In genomic region chr19:44903602-44904425, GRCh38 we compare ENCODE assay signal across 1 cellular context.
TF ChIP-seq lines count a peak whose summit lies in the region.

No MANE protein-coding gene starts in this region.

TF ChIP-seq in HepG2, 621 proteins besides CTCF, POLR2A, EP300 and RAD21 (continued from another document and continues in another):
- TF ChIP-seq SKIL (CRISPR knock-in tag; IDR thresholded peaks at IDR 0.05; ENCODE audit: borderline replicate concordance) = peak; percentile 84; the same call in 1 of the 2 replicates
- TF ChIP-seq ZNF24 (IDR thresholded peaks at IDR 0.05) = 0 out of 2 replicates have a peak, but pooled peaks have one; percentile 44
- 0 out of 2 replicates have a peak, but pooled peaks have one; percentile 75 for TF ChIP-seq ARID2 (CRISPR knock-in tag; IDR thresholded peaks at IDR 0.05; ENCODE audit: borderline replicate concordance)
- peak in 1 of 2 experiments; percentile 91; a peak in 2 of 4 replicates for TF ChIP-seq KLF16 (CRISPR knock-in tag; IDR thresholded peaks at IDR 0.05)
- TF ChIP-seq MIER2 (CRISPR knock-in tag; IDR thresholded peaks at IDR 0.05) = 0 out of 2 replicates have a peak, but pooled peaks have one; percentile 9
- TF ChIP-seq ZMYM2 (CRISPR knock-in tag; IDR thresholded peaks at IDR 0.05) = peak; percentile 67; the same call in 1 of the 2 replicates
- no peak for TF ChIP-seq GTF2F1 (IDR thresholded peaks at IDR 0.05; ENCODE audit: low read length)
- no peak for TF ChIP-seq KDM4B (CRISPR knock-in tag; IDR thresholded peaks at IDR 0.05)
- TF ChIP-seq ZBTB33 (CRISPR knock-in tag; IDR thresholded peaks at IDR 0.05) = peak; percentile 6
- no peak for TF ChIP-seq TRIM22 (IDR thresholded peaks at IDR 0.05)
- TF ChIP-seq RBM22 (optimal IDR thresholded peaks at IDR 0.05; ENCODE audit: low read length) = peak; percentile 98
- TF ChIP-seq UBTF (CRISPR knock-in tag; IDR thresholded peaks at IDR 0.05) = peak; percentile 58
- TF ChIP-seq GTF3A (CRISPR knock-in tag; conservative IDR thresholded peaks at IDR 0.05) = peak; percentile 91; the same call in 1 of the 2 replicates
- TF ChIP-seq ZNF232 (CRISPR knock-in tag; IDR thresholded peaks at IDR 0.05; ENCODE audit: borderline replicate concordance) = no peak
- TF ChIP-seq JUND (CRISPR knock-in tag; IDR thresholded peaks at IDR 0.05) = 0 out of 2 replicates have a peak, but pooled peaks have one; percentile 18
- TF ChIP-seq GABPB1 (CRISPR knock-in tag; IDR thresholded peaks at IDR 0.05) = peak; percentile 58; the same call in 1 of the 2 replicates
- no peak for TF ChIP-seq ZNF354B (CRISPR knock-in tag; IDR thresholded peaks at IDR 0.05)
- TF ChIP-seq ZNF558 (CRISPR knock-in tag; IDR thresholded peaks at IDR 0.05; ENCODE audit: borderline replicate concordance) = 0 out of 2 replicates have a peak, but pooled peaks have one; percentile 33
- TF ChIP-seq TEAD2 (CRISPR knock-in tag; IDR thresholded peaks at IDR 0.05) = no peak
- no peak for TF ChIP-seq CREB1 (IDR thresholded peaks at IDR 0.05)
- peak; percentile 73; the same call in 1 of the 2 replicates for TF ChIP-seq CREB1 (CRISPR knock-in tag; IDR thresholded peaks at IDR 0.05)
- TF ChIP-seq POGK (CRISPR knock-in tag; conservative IDR thresholded peaks at IDR 0.05) = peak; percentile 92
- peak; percentile 59; the same call in 1 of the 2 replicates for TF ChIP-seq ZNF460 (CRISPR knock-in tag; IDR thresholded peaks at IDR 0.05; ENCODE audit: borderline replicate concordance)
- peak; percentile 53 for TF ChIP-seq NCOA1 (CRISPR knock-in tag; IDR thresholded peaks at IDR 0.05)
- TF ChIP-seq CBX2 (IDR thresholded peaks at IDR 0.05; ENCODE audit: low read depth, low read length) = no peak
- no peak for TF ChIP-seq CBX2 (CRISPR knock-in tag; IDR thresholded peaks at IDR 0.05; ENCODE audit: low read depth)
- TF ChIP-seq NONO (IDR thresholded peaks at IDR 0.05) = no peak
- peak; percentile 93 for TF ChIP-seq NONO (CRISPR knock-in tag; conservative IDR thresholded peaks at IDR 0.05)
- TF ChIP-seq IKZF5 (CRISPR knock-in tag; IDR thresholded peaks at IDR 0.05) = peak; percentile 85
- TF ChIP-seq KLF6 (CRISPR knock-in tag; IDR thresholded peaks at IDR 0.05) = no peak
- TF ChIP-seq ZFP36L2 (CRISPR knock-in tag; IDR thresholded peaks at IDR 0.05) = no peak
- no peak for TF ChIP-seq ZNF207 (IDR thresholded peaks at IDR 0.05; ENCODE audit: borderline replicate concordance)
- TF ChIP-seq MIXL1 (CRISPR knock-in tag; IDR thresholded peaks at IDR 0.05) = peak; percentile 81; the same call in 1 of the 2 replicates
- peak; percentile 81; the same call in 1 of the 2 replicates for TF ChIP-seq ZFP91 (CRISPR knock-in tag; IDR thresholded peaks at IDR 0.05; ENCODE audit: borderline replicate concordance)
- 0 out of 2 replicates have a peak, but pooled peaks have one; percentile 50 for TF ChIP-seq TP53 (CRISPR knock-in tag; conservative IDR thresholded peaks at IDR 0.05)
- TF ChIP-seq ZNF451 (CRISPR knock-in tag; IDR thresholded peaks at IDR 0.05) = peak; percentile 69; the same call in 1 of the 2 replicates
- TF ChIP-seq ZNF20 (CRISPR knock-in tag; IDR thresholded peaks at IDR 0.05) = no peak
- 0 out of 2 replicates have a peak, but pooled peaks have one; percentile 15 for TF ChIP-seq FOXK1 (CRISPR knock-in tag; IDR thresholded peaks at IDR 0.05; ENCODE audit: borderline replicate concordance, low read depth)
- no peak for TF ChIP-seq ZBTB49 (CRISPR knock-in tag; IDR thresholded peaks at IDR 0.05; ENCODE audit: borderline replicate concordance)
- no peak for TF ChIP-seq NFKBIZ (CRISPR knock-in tag; IDR thresholded peaks at IDR 0.05)
- TF ChIP-seq CREBL2 (CRISPR knock-in tag; IDR thresholded peaks at IDR 0.05; ENCODE audit: borderline replicate concordance) = no peak
- no peak; the same call in 1 of the 2 replicates for TF ChIP-seq ZSCAN30 (CRISPR knock-in tag; IDR thresholded peaks at IDR 0.05)
- no peak for TF ChIP-seq ZBTB1 (CRISPR knock-in tag; IDR thresholded peaks at IDR 0.05; ENCODE audit: borderline replicate concordance)
- no peak for TF ChIP-seq ZFAT (CRISPR knock-in tag; conservative IDR thresholded peaks at IDR 0.05)
- no peak; the same call in 1 of the 2 replicates for TF ChIP-seq TRAFD1 (CRISPR knock-in tag; IDR thresholded peaks at IDR 0.05; ENCODE audit: borderline replicate concordance)
- no peak for TF ChIP-seq TBL1XR1 (IDR thresholded peaks at IDR 0.05; ENCODE audit: borderline replicate concordance, low read length, partially characterized antibody)
- no peak for TF ChIP-seq SMARCE1 (IDR thresholded peaks at IDR 0.05; ENCODE audit: borderline replicate concordance)
- no peak for TF ChIP-seq ZNF138 (CRISPR knock-in tag; IDR thresholded peaks at IDR 0.05; ENCODE audit: low read depth)
- TF ChIP-seq ZNF296 (CRISPR knock-in tag; conservative IDR thresholded peaks at IDR 0.05) = no peak
- no peak for TF ChIP-seq TBP (CRISPR knock-in tag; IDR thresholded peaks at IDR 0.05)
- TF ChIP-seq ZNF543 (CRISPR knock-in tag; IDR thresholded peaks at IDR 0.05) = peak; percentile 88
- no peak for TF ChIP-seq ZNF17 (CRISPR knock-in tag; IDR thresholded peaks at IDR 0.05)
- peak; percentile 100 for TF ChIP-seq ZBTB7A (CRISPR knock-in tag; IDR thresholded peaks at IDR 0.05)
- peak; percentile 20; the same call in 1 of the 2 replicates for TF ChIP-seq MEIS2 (CRISPR knock-in tag; IDR thresholded peaks at IDR 0.05)
